In the genomic region with DNA sequence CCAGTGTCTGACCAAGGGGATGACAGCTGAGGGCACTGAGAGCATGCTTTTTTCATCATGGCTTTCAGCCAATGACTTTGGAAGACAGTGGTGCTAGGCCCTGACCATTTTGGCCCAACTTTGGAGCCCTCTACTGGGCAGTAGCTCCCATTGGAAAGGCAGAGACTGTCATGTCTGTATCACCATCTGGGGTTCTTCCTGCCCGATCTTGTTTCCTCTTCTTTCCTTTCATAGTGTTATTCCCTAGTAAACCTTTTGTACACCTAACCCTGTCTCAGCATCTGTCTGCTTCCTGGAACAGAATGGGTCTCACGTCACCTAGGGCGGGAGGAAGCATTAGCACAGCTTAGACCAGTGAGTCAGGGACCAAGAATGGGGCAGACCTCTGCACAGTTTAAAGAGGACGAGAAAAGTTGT, we compare ENCODE assay signal across 10 cellular contexts.
DNase-seq lines count a peak whose midpoint lies in the region; ATAC-seq lines count a peak whose summit lies in the region.
"Had no signal": no experiment of that assay in that cellular context is flagged by ENCODE, and none has a peak within 500 bp of the region (broad histone marks: within the 10 kb centered on the region; RNA-seq: fewer than 3 reads in every experiment).

No MANE protein-coding gene starts in this region.

- H3K36me3 ChIP-seq in GM23248 (ENCODE audit: low read depth): no peaks in the 10 kb centered on the region

- peak; percentile 12 for DNase-seq in A172 (ENCODE audit: low spot score)
- peak; percentile 58 for DNase-seq in GM23248
- DNase-seq in RPMI8226: peak; percentile 49
- DNase-seq in globus pallidus (ENCODE audit: low spot score): peak; percentile 14
- DNase-seq in midbrain (lab: John Stamatoyannopoulos, UW): no peak
- no peak for DNase-seq in NCI-H1105 (lab: John Stamatoyannopoulos, UW)
- DNase-seq: activated naive CD4-positive, alpha-beta T cell treated with Interleukin-2 at 50 U/mL for 16 hours had no signal

- H3K9me3 ChIP-seq in GM23248 (ENCODE audit: low read depth): no peaks in the 10 kb centered on the region

- H3K4me2 ChIP-seq in GM23248 (ENCODE audit: unreplicated experiment): no peak overlapping the region

- H2AFZ ChIP-seq in GM23248: no peak overlapping the region

- no peaks in the 10 kb centered on the region for H3K4me1 ChIP-seq in GM23248 (ENCODE audit: insufficient read depth)

- H3K4me3 ChIP-seq in GM23248: no peak overlapping the region
- H3K4me3 ChIP-seq: SK-N-MC had no signal

- H3K27ac ChIP-seq in GM23248: no peak overlapping the region
- H3K27ac ChIP-seq: SK-N-MC had no signal

- WGBS in GM23248 (ENCODE audit: low coverage in 1 of 2, low lambda C conversion rate in 2 of 2, missing lambda C conversion rate in 2 of 2), 2 experiments: 54 to 58% methylated on average over 4 of the region's 4 CpGs

- H3K9me2 ChIP-seq in GM23248 (ENCODE audit: insufficient read depth): no peaks in the 10 kb centered on the region

- in situ Hi-C loops in GM23248 (cut with MboI): loop anchor here (10.0 kb wide), 1 partner anchor 174 kb away; no protein-coding TSS in a partner anchor

- H4K20me1 ChIP-seq in GM23248 (ENCODE audit: insufficient read depth): no peaks in the 10 kb centered on the region

- no peaks in the 10 kb centered on the region for H3K27me3 ChIP-seq in GM23248 (replicated peaks; ENCODE audit: insufficient read depth)

- no peak overlapping the region for H3K9ac ChIP-seq in GM23248

- no peaks in the 10 kb centered on the region for H3K79me2 ChIP-seq in GM23248 (ENCODE audit: insufficient read depth)

- H3F3A ChIP-seq in GM23248 (ENCODE audit: insufficient read depth): no peaks in the 10 kb centered on the region

- ATAC-seq in HG02642 (IDR thresholded peaks at IDR 0.05; ENCODE audit: poor library complexity, unreplicated experiment) (no peak), HG02588 (IDR thresholded peaks at IDR 0.05; ENCODE audit: unreplicated experiment) (no peak)

Comparison
In these comparisons a context has a peak if more than half of its experiments do, and no peak if none do; other contexts are left out.
1. DNase-seq: peak in A172 (single experiment), GM23248 (single experiment), RPMI8226 (single experiment) and globus pallidus (single experiment); none in midbrain (single experiment) and NCI-H1105 (single experiment).